In genomic region chr4:152935661-152936445, GRCh38 we compare ENCODE assay signal across 8 cellular contexts. TPM values are rescaled to one million over a fixed set of nuclear protein-coding genes. Genes with fewer than 3 reads are reported as not detected.
A peak's percentile ranks its signal among the peaks of the same experiment; 100 is the strongest.
DNase-seq lines count a peak whose midpoint lies in the region; ATAC-seq, FAIRE-seq and TF ChIP-seq lines count a peak whose summit lies in the region.

TSS of gene FHDC1 (plus strand) at chr4:152936323. CDS start at chr4:152943058, 6,735 bp downstream.

- peak within 1 kb of the TSS; percentile 32 for H3K27ac Mint-ChIP-seq in Caco-2 (ENCODE audit: unreplicated experiment)
- no peak within 1 kb of the TSS for H3K27ac Mint-ChIP-seq in stimulated activated naive CD8-positive, alpha-beta T cell treated with anti-CD3 and anti-CD28 coated beads, Interleukin-15, amount 100 ng/mL, for 72 hours

- intact Hi-C loops in Caco-2 (cut with micrococcal nuclease; ENCODE audit: unreplicated experiment) (loop anchor here (1.0 to 5.0 kb wide), 7 partner anchors 15 to 192 kb away; no protein-coding TSS in a partner anchor), left colon (cut with DNase I, micrococcal nuclease) (no loop called here)

- FAIRE-seq in H54 (lab: Jason Lieb, UNC) = no peak
- FAIRE-seq in bronchial epithelial cell (lab: Jason Lieb, UNC) = no peak

- no peaks in the 10 kb centered on the region for H3K4me1 ChIP-seq in Caco-2

- ATAC-seq in left colon (peak; percentile 82), GM18517 (IDR thresholded peaks at IDR 0.05; ENCODE audit: unreplicated experiment) (no peak)
- ATAC-seq in stimulated activated naive CD8-positive, alpha-beta T cell treated with anti-CD3 and anti-CD28 coated beads, Interleukin-15, amount 100 ng/mL, for 72 hours = peak; percentile 48

- H3K9me3 Mint-ChIP-seq in Caco-2 (ENCODE audit: unreplicated experiment) = no peaks in the 10 kb centered on the region
- H3K9me3 Mint-ChIP-seq in stimulated activated naive CD8-positive, alpha-beta T cell treated with anti-CD3 and anti-CD28 coated beads, Interleukin-15, amount 100 ng/mL, for 72 hours = no peaks in the 10 kb centered on the region

- TF ChIP-seq CTCF in Caco-2 (IDR thresholded peaks at IDR 0.05; ENCODE audit: insufficient read depth in 1 of 2, low read depth in 1 of 2, low read length in 1 of 2, severe bottlenecking in 1 of 2, unreplicated experiment in 1 of 2) (peak in 1 of 2 experiments; percentile 27), bronchial epithelial cell (IDR thresholded peaks at IDR 0.05; ENCODE audit: insufficient read depth, low read length, severe bottlenecking) (peak; percentile 18)

- POLR2A ChIA-PET in Caco-2 (lab: Charles Lee) = interaction anchor here (0.6 to 1.5 kb wide), 4 partner anchors 33 to 552 kb away, joined by 3 to 4 read pairs (median 3); no protein-coding TSS in a partner anchor

- DNase-seq in Caco-2 (peak; percentile 81 to 86), H54 (ENCODE audit: insufficient read length, low spot score) (peak; percentile 55), NCI-H748 (lab: John Stamatoyannopoulos, UW; ENCODE audit: unreplicated experiment) (peak; percentile 83), bronchial epithelial cell (ENCODE audit: low read depth) (no peak), left colon (peak; percentile 84 to 87), occipital lobe (lab: John Stamatoyannopoulos, UW) (no peak)
- DNase-seq in stimulated activated naive CD8-positive, alpha-beta T cell treated with anti-CD3 and anti-CD28 coated beads, Interleukin-15, amount 100 ng/mL, for 72 hours = peak; percentile 16

- TF ChIP-seq POLR2A in H54 (IDR thresholded peaks at IDR 0.05; ENCODE audit: low read depth, low read length) = no peak

- H3K27me3 ChIP-seq in Caco-2 (replicated peaks; ENCODE audit: control insufficient read depth, insufficient read depth, low read length) (no peaks in the 10 kb centered on the region; the same call in 1 of the 2 replicates), bronchial epithelial cell (ENCODE audit: control insufficient read depth, insufficient read depth, low read length) (no peaks in the 10 kb centered on the region)

- CTCF ChIA-PET in Caco-2 (lab: Charles Lee) = interaction anchor here (0.8 to 1.2 kb wide), 4 partner anchors 93 to 192 kb away, joined by 3 to 9 read pairs (median 6); partner anchors contain the start of gene TIGD4

- peak within 1 kb of the TSS; percentile 80 for H3K4me3 Mint-ChIP-seq in Caco-2 (ENCODE audit: unreplicated experiment)
- H3K4me3 Mint-ChIP-seq in stimulated activated naive CD8-positive, alpha-beta T cell treated with anti-CD3 and anti-CD28 coated beads, Interleukin-15, amount 100 ng/mL, for 72 hours = peak within 1 kb of the TSS; percentile 54 to 72

- H3K36me3 ChIP-seq in Caco-2 (ENCODE audit: control insufficient read depth, insufficient read depth, low read length) (no peaks in the 10 kb centered on the region), bronchial epithelial cell (ENCODE audit: control insufficient read depth, insufficient read depth, low read length) (no peaks in the 10 kb centered on the region)

- H3K36me3 Mint-ChIP-seq in Caco-2 (ENCODE audit: insufficient read depth, unreplicated experiment) = peaks cover 14% of the 10 kb centered on the region

- no peaks in the 10 kb centered on the region for H3K9me3 ChIP-seq in Caco-2

- H3K4me3 ChIP-seq in Caco-2 (ENCODE audit: low read depth, low read length) = peak within 1 kb of the TSS; percentile 60
- peak within 1 kb of the TSS; percentile 78 for H3K4me3 ChIP-seq in bronchial epithelial cell (ENCODE audit: low read depth, low read length)

- TSS peak; percentile 77 for BruUV-seq in Caco-2 (replicated peaks; lab: Mats Ljungman, UMichigan)

- H3K27me3 Mint-ChIP-seq in Caco-2 (ENCODE audit: insufficient read depth, unreplicated experiment) = peaks cover 4% of the 10 kb centered on the region
- H3K27me3 Mint-ChIP-seq in stimulated activated naive CD8-positive, alpha-beta T cell treated with anti-CD3 and anti-CD28 coated beads, Interleukin-15, amount 100 ng/mL, for 72 hours = peaks cover 74% of the 10 kb centered on the region

- peaks cover 7% of the 10 kb centered on the region for H3K4me1 Mint-ChIP-seq in Caco-2 (ENCODE audit: low read depth, unreplicated experiment)
- peaks cover 26% of the 10 kb centered on the region for H3K4me1 Mint-ChIP-seq in stimulated activated naive CD8-positive, alpha-beta T cell treated with anti-CD3 and anti-CD28 coated beads, Interleukin-15, amount 100 ng/mL, for 72 hours

RNA-seq across cellular contexts. Expression of gene FHDC1, which starts in this region (rescaled TPM):
- total RNA-seq in Caco-2 (2022) = 1.4 and 1.5 TPM in 2 replicates
- total RNA-seq in bronchial epithelial cell = 0.53 and 2.4 TPM in 2 replicates
- 10 to 100 TPM; 14.9 to 15.2 TPM for total RNA-seq in left colon
- 3.3 TPM for total RNA-seq in occipital lobe

Comparison
In these comparisons a context has a peak if more than half of its experiments do, and no peak if none do; other contexts are left out.
1. DNase-seq: peak in Caco-2 (2 of 2), H54 (single experiment), NCI-H748 (single experiment), left colon (2 of 2) and stimulated activated naive CD8-positive, alpha-beta T cell treated with anti-CD3 and anti-CD28 coated beads, Interleukin-15, amount 100 ng/mL, for 72 hours (2 of 2); none in bronchial epithelial cell (single experiment) and occipital lobe (single experiment).